8 cellular contexts compared by ENCODE assay signal in genomic region chr10:97016728-97017473, GRCh38.
A peak's percentile ranks its signal among the peaks of the same experiment; 100 is the strongest.
DNase-seq lines count a peak whose midpoint lies in the region; ATAC-seq, FAIRE-seq and TF ChIP-seq lines count a peak whose summit lies in the region.

No MANE protein-coding gene starts in this region.

- no peak overlapping the region for H3K4me3 Mint-ChIP-seq in astrocyte (ENCODE audit: unreplicated experiment)

- H3K36me3 Mint-ChIP-seq in astrocyte (ENCODE audit: low read depth, unreplicated experiment), result no peaks in the 10 kb centered on the region

- H3K9me3 ChIP-seq in astrocyte (ENCODE audit: insufficient read depth, low read depth, low read length), result no peaks in the 10 kb centered on the region
- no peaks in the 10 kb centered on the region for H3K9me3 ChIP-seq in trophoblast cell (ENCODE audit: insufficient read depth, low read depth, low read length)
- H3K9me3 ChIP-seq in prostate gland, result no peaks in the 10 kb centered on the region

- H2AFZ ChIP-seq in astrocyte (ENCODE audit: low read depth, low read length) (no peak overlapping the region), trophoblast cell (ENCODE audit: insufficient read depth, low read length, poor library complexity) (no peak overlapping the region)

- H3K4me1 Mint-ChIP-seq in astrocyte (ENCODE audit: low read depth, unreplicated experiment), result peaks cover 5% of the 10 kb centered on the region

- DNase-seq in ELR (ENCODE audit: low read depth), result peak; percentile 10
- DNase-seq in astrocyte (ENCODE audit: low read depth), result peak; percentile 12
- DNase-seq in trophoblast cell, result no peak
- DNase-seq in NCI-H345 treated with DMSO at 0.1 percent for 48 hours (lab: John Stamatoyannopoulos, UW; ENCODE audit: unreplicated experiment), result no peak
- DNase-seq in prostate gland (ENCODE audit: low spot score), result no peak

- H3K27me3 ChIP-seq in astrocyte (ENCODE audit: insufficient read depth, low read length) (no peaks in the 10 kb centered on the region), trophoblast cell (ENCODE audit: insufficient read depth, low read length) (no peaks in the 10 kb centered on the region), prostate gland (replicated peaks; ENCODE audit: insufficient read depth) (no peaks in the 10 kb centered on the region)

- no peaks in the 10 kb centered on the region for H3K79me1 ChIP-seq in trophoblast cell (ENCODE audit: low read length)

- ATAC-seq in GM19395 (IDR thresholded peaks at IDR 0.05; ENCODE audit: unreplicated experiment), result peak; percentile 85
- peak; percentile 78 for ATAC-seq in HG03175 (IDR thresholded peaks at IDR 0.05; ENCODE audit: unreplicated experiment)
- no peak for ATAC-seq in GM18519 (IDR thresholded peaks at IDR 0.05; ENCODE audit: low FRiP score, unreplicated experiment)

- intact Hi-C loops in prostate gland (cut with DNase I), result no loop called here

- no peaks in the 10 kb centered on the region for H4K20me1 ChIP-seq in astrocyte (ENCODE audit: insufficient read depth, low read length)

- H3K27ac ChIP-seq in astrocyte (ENCODE audit: low read depth, low read length), result no peak overlapping the region
- no peak overlapping the region for H3K27ac ChIP-seq in trophoblast cell (ENCODE audit: low read depth, low read length)
- no peak overlapping the region for H3K27ac ChIP-seq in prostate gland

- H4K8ac ChIP-seq in trophoblast cell (ENCODE audit: low read depth, low read length), result no peak overlapping the region

- no peaks in the 10 kb centered on the region for H3K9me3 Mint-ChIP-seq in astrocyte (ENCODE audit: unreplicated experiment)

- H3K27ac Mint-ChIP-seq in astrocyte (ENCODE audit: unreplicated experiment), result no peak overlapping the region

- no peak overlapping the region for H4K12ac ChIP-seq in trophoblast cell (ENCODE audit: low read depth, low read length)

- no peak overlapping the region for H3K4ac ChIP-seq in trophoblast cell (ENCODE audit: low read depth, low read length)

- H3K4me1 ChIP-seq in astrocyte (ENCODE audit: insufficient read depth, low read length), result peaks cover 8% of the 10 kb centered on the region
- H3K4me1 ChIP-seq in trophoblast cell (ENCODE audit: control insufficient read depth in 1 of 2, insufficient read depth in 2 of 2, low read length in 2 of 2), result no peaks in the 10 kb centered on the region
- no peaks in the 10 kb centered on the region for H3K4me1 ChIP-seq in prostate gland (replicated peaks)

- no peak overlapping the region for H4K91ac ChIP-seq in trophoblast cell (ENCODE audit: low read depth, low read length)

- TF ChIP-seq CTCF in astrocyte (IDR thresholded peaks at IDR 0.05; ENCODE audit: insufficient read depth, low read depth, low read length) (no peak), prostate gland (IDR thresholded peaks at IDR 0.05) (no peak)

- WGBS in trophoblast cell (ENCODE audit: extremely low coverage, insufficient coverage, insufficient read length), result no CpG with 5 or more reads among the region's 15 CpGs
- 86% methylated on average over 15 of the region's 15 CpGs for WGBS in prostate gland

- no peak overlapping the region for H3K23ac ChIP-seq in trophoblast cell (ENCODE audit: low read length)

- H3K36me3 ChIP-seq in astrocyte (ENCODE audit: insufficient read depth, low read length) (no peaks in the 10 kb centered on the region), trophoblast cell (ENCODE audit: control insufficient read depth in 1 of 2, insufficient read depth in 2 of 2, low read length in 2 of 2) (no peaks in the 10 kb centered on the region), prostate gland (no peaks in the 10 kb centered on the region)

- H3K9ac ChIP-seq in astrocyte (ENCODE audit: low read length), result no peak overlapping the region
- H3K9ac ChIP-seq in trophoblast cell (ENCODE audit: low read length), result no peak overlapping the region

- H3K4me3 ChIP-seq in astrocyte (ENCODE audit: insufficient read depth, low read depth, low read length), result no peak overlapping the region
- H3K4me3 ChIP-seq in trophoblast cell (ENCODE audit: low read depth, low read length), result no peak overlapping the region
- H3K4me3 ChIP-seq in prostate gland, result no peak overlapping the region

- H3K4me2 ChIP-seq in astrocyte (ENCODE audit: low read length) (no peak overlapping the region), trophoblast cell (ENCODE audit: low read length) (no peak overlapping the region)

- H2BK120ac ChIP-seq in trophoblast cell (ENCODE audit: insufficient read depth, low read length, poor library complexity), result no peak overlapping the region

- peaks cover 11% of the 10 kb centered on the region for H3K27me3 Mint-ChIP-seq in astrocyte (ENCODE audit: low read depth, unreplicated experiment)

- H2BK5ac ChIP-seq in trophoblast cell (ENCODE audit: low read depth, low read length, poor library complexity), result no peak overlapping the region

- no peak overlapping the region for H3K18ac ChIP-seq in trophoblast cell (ENCODE audit: low read length)

- no peak overlapping the region for H3K14ac ChIP-seq in trophoblast cell (ENCODE audit: low read length)

- no peak for TF ChIP-seq POLR2A in prostate gland (IDR thresholded peaks at IDR 0.05)

- no peak overlapping the region for H2BK12ac ChIP-seq in trophoblast cell (ENCODE audit: low read length)

- no peak overlapping the region for H2AK5ac ChIP-seq in trophoblast cell (ENCODE audit: low read length)

- FAIRE-seq in astrocyte (lab: Jason Lieb, UNC), result no peak

- H3K79me2 ChIP-seq in astrocyte (ENCODE audit: insufficient read depth, low read length), result no peaks in the 10 kb centered on the region
- H3K79me2 ChIP-seq in trophoblast cell (ENCODE audit: control insufficient read depth, insufficient read depth, low read length, poor library complexity), result no peaks in the 10 kb centered on the region

Comparison
In these comparisons a context has a peak if more than half of its experiments do, and no peak if none do; other contexts are left out.
1. DNase-seq: peak in ELR (single experiment) and astrocyte (single experiment); none in trophoblast cell (0 of 2), NCI-H345 treated with DMSO at 0.1 percent for 48 hours (single experiment) and prostate gland (single experiment).